7 cellular contexts compared by ENCODE assay signal in genomic region chr11:82185925-82186324, GRCh38.
"Had no signal": no experiment of that assay in that cellular context is flagged by ENCODE, and none has a peak within 500 bp of the region (broad histone marks: within the 10 kb centered on the region; RNA-seq: fewer than 3 reads in every experiment).

No MANE protein-coding gene starts in this region.

- DNase-seq: H9, HCEC 1CT, KBM-7 had no signal

- FAIRE-seq: H1, H54, HTR-8/SVneo had no signal

- ATAC-seq: GM23338 had no signal
